ENCODE assay signal across 24 cellular contexts in genomic region chr5:6700074-6700685, GRCh38.
"Had no signal": no experiment of that assay in that cellular context is flagged by ENCODE, and none has a peak within 500 bp of the region (broad histone marks: within the 10 kb centered on the region; RNA-seq: fewer than 3 reads in every experiment).

No MANE protein-coding gene starts in this region.

- H3K4me1 ChIP-seq: pancreas had no signal

- H3K9me3 ChIP-seq: gastrocnemius medialis, pancreas, psoas muscle, sigmoid colon, uterus had no signal

- H3K36me3 ChIP-seq: gastrocnemius medialis, pancreas, sigmoid colon, uterus had no signal

- H3K27me3 ChIP-seq: gastrocnemius medialis, sigmoid colon, uterus had no signal

- H3K4me3 ChIP-seq: gastrocnemius medialis, hepatocyte, pancreas, psoas muscle, sigmoid colon, uterus had no signal

- ATAC-seq: activated CD8-positive, alpha-beta memory T cell treated with anti-CD3 and anti-CD28 coated beads, Interleukin-2, amount 10 ng/mL, durations not matched to agents 7 days and 5 days; activated CD8-positive, alpha-beta T cell treated with anti-CD3 and anti-CD28 coated beads, Interleukin-2, amount 10 ng/mL, durations not matched to agents 7 days and 5 days; activated naive CD4-positive, alpha-beta T cell treated with anti-CD3 and anti-CD28 coated beads, Interleukin-2, amount 50 U/mL, for 72 hours; activated T-cell treated with anti-CD3 and anti-CD28 coated beads, Interleukin-2, amount 50 U/mL, for 72 hours; esophagus mucosa; gastrocnemius medialis; left cardiac atrium; psoas muscle; stimulated activated effector memory CD8-positive, alpha-beta T cell treated with anti-CD3 and anti-CD28 coated beads, Interleukin-12 subunit alpha, Interleukin-12 subunit beta, amount 100 ng/mL, for 72 hours; T-helper 17 cell had no signal

- H3K27ac ChIP-seq: gastrocnemius medialis, hepatocyte, pancreas, psoas muscle, uterus had no signal

- DNase-seq: activated CD8-positive, alpha-beta memory T cell treated with anti-CD3 and anti-CD28 coated beads, Interleukin-2, amount 10 ng/mL, durations not matched to agents 7 days and 5 days; activated CD8-positive, alpha-beta T cell treated with anti-CD3 and anti-CD28 coated beads, Interleukin-2, amount 10 ng/mL, durations not matched to agents 7 days and 5 days; activated naive CD4-positive, alpha-beta T cell; activated T-cell treated with anti-CD3 and anti-CD28 coated beads, Interleukin-2, amount 50 U/mL, for 72 hours; caudate nucleus; endodermal cell; gastrocnemius medialis; glutamatergic neuron; left cardiac atrium; naive B cell; nephron progenitor cell; nucleus accumbens; pancreas; psoas muscle; sigmoid colon; stimulated activated CD4-positive, alpha-beta T cell treated with anti-CD3 and anti-CD28 coated beads, Interleukin-4, amount 100 ng/mL, for 24 hours; substantia nigra; T-helper 17 cell; T1000; uterus had no signal
